Comparison of ENCODE assay signal across 1 cellular context in the genomic region with DNA sequence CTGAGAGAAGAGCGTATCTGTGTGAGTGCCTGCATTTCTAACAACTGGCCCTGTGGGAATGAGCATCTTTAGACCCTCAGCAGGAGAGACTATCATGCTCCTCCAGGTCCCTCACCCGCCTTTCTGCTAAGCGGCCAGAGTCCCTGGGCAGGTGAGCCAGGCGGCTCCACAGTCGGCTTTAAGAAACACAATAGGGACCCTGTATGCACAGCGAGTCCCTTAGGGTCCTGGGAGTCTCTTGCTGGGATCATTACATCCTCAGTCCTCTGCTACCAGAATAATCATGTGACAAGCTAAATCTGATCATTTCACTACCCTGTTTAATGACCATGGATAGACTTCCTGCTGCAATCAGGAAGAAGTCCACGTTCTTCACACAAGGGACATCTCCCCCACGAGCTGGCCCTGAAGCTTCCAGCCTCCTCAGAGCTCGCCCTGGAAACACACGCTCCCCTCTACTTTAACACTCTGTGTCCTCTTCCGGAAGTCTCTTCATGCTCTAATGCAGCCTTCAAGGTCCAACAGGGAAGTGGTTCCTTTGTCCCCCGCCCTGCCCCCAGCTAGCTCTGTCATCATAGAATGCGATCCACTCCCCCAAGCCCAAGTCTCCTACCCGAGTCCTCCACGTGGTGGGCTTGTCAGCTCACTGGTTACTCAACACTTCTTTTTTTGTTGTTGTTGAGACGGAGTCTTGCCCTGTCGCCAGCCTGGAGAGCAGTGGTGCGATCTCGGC.
TF ChIP-seq lines count a peak whose summit lies in the region.

No MANE protein-coding gene starts in this region.

TF ChIP-seq in GM12878, 131 proteins besides CTCF, POLR2A, EP300 and RAD21 (continued from another document and continues in another):
- peak in 1 of 2 experiments; percentile 89; a peak in 2 of 4 replicates for TF ChIP-seq ETV6 (conservative IDR thresholded peaks at IDR 0.05 in 1 of 2, IDR thresholded peaks at IDR 0.05 in 1 of 2; ENCODE audit: borderline replicate concordance in 1 of 2, low read depth in 1 of 2)
- no peak for TF ChIP-seq TCF12 (IDR thresholded peaks at IDR 0.05; ENCODE audit: low read depth, low read length)
- TF ChIP-seq SUZ12 (IDR thresholded peaks at IDR 0.05; ENCODE audit: unreplicated experiment) = no peak
- TF ChIP-seq GATAD2B (conservative IDR thresholded peaks at IDR 0.05; ENCODE audit: low read depth) = no peak
- TF ChIP-seq NFIC (IDR thresholded peaks at IDR 0.05; ENCODE audit: low read depth, low read length) = peak; percentile 41; the same call in 1 of the 2 replicates
- TF ChIP-seq SUPT20H (IDR thresholded peaks at IDR 0.05; ENCODE audit: borderline replicate concordance, control insufficient read depth, low read depth, low read length) = no peak
- TF ChIP-seq LARP7 (IDR thresholded peaks at IDR 0.05) = no peak
- 0 out of 2 replicates have a peak, but pooled peaks have one; percentile 50 for TF ChIP-seq GABPA (IDR thresholded peaks at IDR 0.05; ENCODE audit: low read depth)
- peak; percentile 84; the same call in 1 of the 2 replicates for TF ChIP-seq SPI1 (IDR thresholded peaks at IDR 0.05; ENCODE audit: borderline replicate concordance, insufficient read depth, low read depth, low read length)
- TF ChIP-seq BMI1 (IDR thresholded peaks at IDR 0.05; ENCODE audit: borderline replicate concordance) = no peak
- TF ChIP-seq, protein P1, sequence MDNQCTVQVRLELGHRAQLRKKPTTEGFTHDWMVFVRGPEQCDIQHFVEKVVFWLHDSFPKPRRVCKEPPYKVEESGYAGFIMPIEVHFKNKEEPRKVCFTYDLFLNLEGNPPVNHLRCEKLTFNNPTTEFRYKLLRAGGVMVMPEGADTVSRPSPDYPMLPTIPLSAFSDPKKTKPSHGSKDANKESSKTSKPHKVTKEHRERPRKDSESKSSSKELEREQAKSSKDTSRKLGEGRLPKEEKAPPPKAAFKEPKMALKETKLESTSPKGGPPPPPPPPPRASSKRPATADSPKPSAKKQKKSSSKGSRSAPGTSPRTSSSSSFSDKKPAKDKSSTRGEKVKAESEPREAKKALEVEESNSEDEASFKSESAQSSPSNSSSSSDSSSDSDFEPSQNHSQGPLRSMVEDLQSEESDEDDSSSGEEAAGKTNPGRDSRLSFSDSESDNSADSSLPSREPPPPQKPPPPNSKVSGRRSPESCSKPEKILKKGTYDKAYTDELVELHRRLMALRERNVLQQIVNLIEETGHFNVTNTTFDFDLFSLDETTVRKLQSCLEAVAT (IDR thresholded peaks at IDR 0.05) = 0 out of 2 replicates have a peak, but pooled peaks have one; percentile 45
- TF ChIP-seq, protein P2, sequence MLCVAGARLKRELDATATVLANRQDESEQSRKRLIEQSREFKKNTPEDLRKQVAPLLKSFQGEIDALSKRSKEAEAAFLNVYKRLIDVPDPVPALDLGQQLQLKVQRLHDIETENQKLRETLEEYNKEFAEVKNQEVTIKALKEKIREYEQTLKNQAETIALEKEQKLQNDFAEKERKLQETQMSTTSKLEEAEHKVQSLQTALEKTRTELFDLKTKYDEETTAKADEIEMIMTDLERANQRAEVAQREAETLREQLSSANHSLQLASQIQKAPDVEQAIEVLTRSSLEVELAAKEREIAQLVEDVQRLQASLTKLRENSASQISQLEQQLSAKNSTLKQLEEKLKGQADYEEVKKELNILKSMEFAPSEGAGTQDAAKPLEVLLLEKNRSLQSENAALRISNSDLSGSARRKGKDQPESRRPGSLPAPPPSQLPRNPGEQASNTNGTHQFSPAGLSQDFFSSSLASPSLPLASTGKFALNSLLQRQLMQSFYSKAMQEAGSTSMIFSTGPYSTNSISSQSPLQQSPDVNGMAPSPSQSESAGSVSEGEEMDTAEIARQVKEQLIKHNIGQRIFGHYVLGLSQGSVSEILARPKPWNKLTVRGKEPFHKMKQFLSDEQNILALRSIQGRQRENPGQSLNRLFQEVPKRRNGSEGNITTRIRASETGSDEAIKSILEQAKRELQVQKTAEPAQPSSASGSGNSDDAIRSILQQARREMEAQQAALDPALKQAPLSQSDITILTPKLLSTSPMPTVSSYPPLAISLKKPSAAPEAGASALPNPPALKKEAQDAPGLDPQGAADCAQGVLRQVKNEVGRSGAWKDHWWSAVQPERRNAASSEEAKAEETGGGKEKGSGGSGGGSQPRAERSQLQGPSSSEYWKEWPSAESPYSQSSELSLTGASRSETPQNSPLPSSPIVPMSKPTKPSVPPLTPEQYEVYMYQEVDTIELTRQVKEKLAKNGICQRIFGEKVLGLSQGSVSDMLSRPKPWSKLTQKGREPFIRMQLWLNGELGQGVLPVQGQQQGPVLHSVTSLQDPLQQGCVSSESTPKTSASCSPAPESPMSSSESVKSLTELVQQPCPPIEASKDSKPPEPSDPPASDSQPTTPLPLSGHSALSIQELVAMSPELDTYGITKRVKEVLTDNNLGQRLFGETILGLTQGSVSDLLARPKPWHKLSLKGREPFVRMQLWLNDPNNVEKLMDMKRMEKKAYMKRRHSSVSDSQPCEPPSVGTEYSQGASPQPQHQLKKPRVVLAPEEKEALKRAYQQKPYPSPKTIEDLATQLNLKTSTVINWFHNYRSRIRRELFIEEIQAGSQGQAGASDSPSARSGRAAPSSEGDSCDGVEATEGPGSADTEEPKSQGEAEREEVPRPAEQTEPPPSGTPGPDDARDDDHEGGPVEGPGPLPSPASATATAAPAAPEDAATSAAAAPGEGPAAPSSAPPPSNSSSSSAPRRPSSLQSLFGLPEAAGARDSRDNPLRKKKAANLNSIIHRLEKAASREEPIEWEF (IDR thresholded peaks at IDR 0.05; ENCODE audit: insufficient replicate concordance, low read depth, low read length) = no peak
- TF ChIP-seq YY1 (IDR thresholded peaks at IDR 0.05; ENCODE audit: low read depth, low read length) = no peak
- no peak for TF ChIP-seq MXI1 (IDR thresholded peaks at IDR 0.05; ENCODE audit: low read depth, low read length)
- TF ChIP-seq ZNF24 (IDR thresholded peaks at IDR 0.05) = no peak
- no peak for TF ChIP-seq KAT2A (conservative IDR thresholded peaks at IDR 0.05; ENCODE audit: control insufficient read depth, low read depth, low read length)
- TF ChIP-seq CBFB (IDR thresholded peaks at IDR 0.05; ENCODE audit: low read depth) = no peak
- TF ChIP-seq FOS (IDR thresholded peaks at IDR 0.05; ENCODE audit: borderline replicate concordance, extremely low read depth, insufficient read length) = no peak
- no peak for TF ChIP-seq MYC (IDR thresholded peaks at IDR 0.05; ENCODE audit: insufficient read depth, insufficient read length, insufficient replicate concordance, low read length, severe bottlenecking)
- TF ChIP-seq, protein P3, sequence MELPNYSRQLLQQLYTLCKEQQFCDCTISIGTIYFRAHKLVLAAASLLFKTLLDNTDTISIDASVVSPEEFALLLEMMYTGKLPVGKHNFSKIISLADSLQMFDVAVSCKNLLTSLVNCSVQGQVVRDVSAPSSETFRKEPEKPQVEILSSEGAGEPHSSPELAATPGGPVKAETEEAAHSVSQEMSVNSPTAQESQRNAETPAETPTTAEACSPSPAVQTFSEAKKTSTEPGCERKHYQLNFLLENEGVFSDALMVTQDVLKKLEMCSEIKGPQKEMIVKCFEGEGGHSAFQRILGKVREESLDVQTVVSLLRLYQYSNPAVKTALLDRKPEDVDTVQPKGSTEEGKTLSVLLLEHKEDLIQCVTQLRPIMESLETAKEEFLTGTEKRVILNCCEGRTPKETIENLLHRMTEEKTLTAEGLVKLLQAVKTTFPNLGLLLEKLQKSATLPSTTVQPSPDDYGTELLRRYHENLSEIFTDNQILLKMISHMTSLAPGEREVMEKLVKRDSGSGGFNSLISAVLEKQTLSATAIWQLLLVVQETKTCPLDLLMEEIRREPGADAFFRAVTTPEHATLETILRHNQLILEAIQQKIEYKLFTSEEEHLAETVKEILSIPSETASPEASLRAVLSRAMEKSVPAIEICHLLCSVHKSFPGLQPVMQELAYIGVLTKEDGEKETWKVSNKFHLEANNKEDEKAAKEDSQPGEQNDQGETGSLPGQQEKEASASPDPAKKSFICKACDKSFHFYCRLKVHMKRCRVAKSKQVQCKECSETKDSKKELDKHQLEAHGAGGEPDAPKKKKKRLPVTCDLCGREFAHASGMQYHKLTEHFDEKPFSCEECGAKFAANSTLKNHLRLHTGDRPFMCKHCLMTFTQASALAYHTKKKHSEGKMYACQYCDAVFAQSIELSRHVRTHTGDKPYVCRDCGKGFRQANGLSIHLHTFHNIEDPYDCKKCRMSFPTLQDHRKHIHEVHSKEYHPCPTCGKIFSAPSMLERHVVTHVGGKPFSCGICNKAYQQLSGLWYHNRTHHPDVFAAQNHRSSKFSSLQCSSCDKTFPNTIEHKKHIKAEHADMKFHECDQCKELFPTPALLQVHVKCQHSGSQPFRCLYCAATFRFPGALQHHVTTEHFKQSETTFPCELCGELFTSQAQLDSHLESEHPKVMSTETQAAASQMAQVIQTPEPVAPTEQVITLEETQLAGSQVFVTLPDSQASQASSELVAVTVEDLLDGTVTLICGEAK (IDR thresholded peaks at IDR 0.05; ENCODE audit: borderline replicate concordance) = no peak
- no peak for TF ChIP-seq PAX8 (IDR thresholded peaks at IDR 0.05)
- peak; percentile 89; the same call in 1 of the 2 replicates for TF ChIP-seq PAX5 (IDR thresholded peaks at IDR 0.05; ENCODE audit: borderline replicate concordance, low read depth, low read length)
- TF ChIP-seq, protein P4, sequence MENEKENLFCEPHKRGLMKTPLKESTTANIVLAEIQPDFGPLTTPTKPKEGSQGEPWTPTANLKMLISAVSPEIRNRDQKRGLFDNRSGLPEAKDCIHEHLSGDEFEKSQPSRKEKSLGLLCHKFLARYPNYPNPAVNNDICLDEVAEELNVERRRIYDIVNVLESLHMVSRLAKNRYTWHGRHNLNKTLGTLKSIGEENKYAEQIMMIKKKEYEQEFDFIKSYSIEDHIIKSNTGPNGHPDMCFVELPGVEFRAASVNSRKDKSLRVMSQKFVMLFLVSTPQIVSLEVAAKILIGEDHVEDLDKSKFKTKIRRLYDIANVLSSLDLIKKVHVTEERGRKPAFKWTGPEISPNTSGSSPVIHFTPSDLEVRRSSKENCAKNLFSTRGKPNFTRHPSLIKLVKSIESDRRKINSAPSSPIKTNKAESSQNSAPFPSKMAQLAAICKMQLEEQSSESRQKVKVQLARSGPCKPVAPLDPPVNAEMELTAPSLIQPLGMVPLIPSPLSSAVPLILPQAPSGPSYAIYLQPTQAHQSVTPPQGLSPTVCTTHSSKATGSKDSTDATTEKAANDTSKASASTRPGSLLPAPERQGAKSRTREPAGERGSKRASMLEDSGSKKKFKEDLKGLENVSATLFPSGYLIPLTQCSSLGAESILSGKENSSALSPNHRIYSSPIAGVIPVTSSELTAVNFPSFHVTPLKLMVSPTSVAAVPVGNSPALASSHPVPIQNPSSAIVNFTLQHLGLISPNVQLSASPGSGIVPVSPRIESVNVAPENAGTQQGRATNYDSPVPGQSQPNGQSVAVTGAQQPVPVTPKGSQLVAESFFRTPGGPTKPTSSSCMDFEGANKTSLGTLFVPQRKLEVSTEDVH (IDR thresholded peaks at IDR 0.05; ENCODE audit: low read depth, partially characterized antibody) = no peak
- TF ChIP-seq KLF5 (IDR thresholded peaks at IDR 0.05; ENCODE audit: partially characterized antibody) = no peak
- TF ChIP-seq NR2C1 (IDR thresholded peaks at IDR 0.05) = no peak
- TF ChIP-seq SRF (IDR thresholded peaks at IDR 0.05; ENCODE audit: low read depth in 2 of 2, low read length in 2 of 2) = no peak
- TF ChIP-seq, protein P5, sequence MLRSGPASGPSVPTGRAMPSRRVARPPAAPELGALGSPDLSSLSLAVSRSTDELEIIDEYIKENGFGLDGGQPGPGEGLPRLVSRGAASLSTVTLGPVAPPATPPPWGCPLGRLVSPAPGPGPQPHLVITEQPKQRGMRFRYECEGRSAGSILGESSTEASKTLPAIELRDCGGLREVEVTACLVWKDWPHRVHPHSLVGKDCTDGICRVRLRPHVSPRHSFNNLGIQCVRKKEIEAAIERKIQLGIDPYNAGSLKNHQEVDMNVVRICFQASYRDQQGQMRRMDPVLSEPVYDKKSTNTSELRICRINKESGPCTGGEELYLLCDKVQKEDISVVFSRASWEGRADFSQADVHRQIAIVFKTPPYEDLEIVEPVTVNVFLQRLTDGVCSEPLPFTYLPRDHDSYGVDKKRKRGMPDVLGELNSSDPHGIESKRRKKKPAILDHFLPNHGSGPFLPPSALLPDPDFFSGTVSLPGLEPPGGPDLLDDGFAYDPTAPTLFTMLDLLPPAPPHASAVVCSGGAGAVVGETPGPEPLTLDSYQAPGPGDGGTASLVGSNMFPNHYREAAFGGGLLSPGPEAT (IDR thresholded peaks at IDR 0.05; ENCODE audit: low read depth) = no peak
- TF ChIP-seq POLR2AphosphoS5 (IDR thresholded peaks at IDR 0.05; ENCODE audit: low read length) = peak; percentile 43; the same call in 1 of the 2 replicates
- no peak for TF ChIP-seq YBX1 (IDR thresholded peaks at IDR 0.05)
- TF ChIP-seq, protein P6, sequence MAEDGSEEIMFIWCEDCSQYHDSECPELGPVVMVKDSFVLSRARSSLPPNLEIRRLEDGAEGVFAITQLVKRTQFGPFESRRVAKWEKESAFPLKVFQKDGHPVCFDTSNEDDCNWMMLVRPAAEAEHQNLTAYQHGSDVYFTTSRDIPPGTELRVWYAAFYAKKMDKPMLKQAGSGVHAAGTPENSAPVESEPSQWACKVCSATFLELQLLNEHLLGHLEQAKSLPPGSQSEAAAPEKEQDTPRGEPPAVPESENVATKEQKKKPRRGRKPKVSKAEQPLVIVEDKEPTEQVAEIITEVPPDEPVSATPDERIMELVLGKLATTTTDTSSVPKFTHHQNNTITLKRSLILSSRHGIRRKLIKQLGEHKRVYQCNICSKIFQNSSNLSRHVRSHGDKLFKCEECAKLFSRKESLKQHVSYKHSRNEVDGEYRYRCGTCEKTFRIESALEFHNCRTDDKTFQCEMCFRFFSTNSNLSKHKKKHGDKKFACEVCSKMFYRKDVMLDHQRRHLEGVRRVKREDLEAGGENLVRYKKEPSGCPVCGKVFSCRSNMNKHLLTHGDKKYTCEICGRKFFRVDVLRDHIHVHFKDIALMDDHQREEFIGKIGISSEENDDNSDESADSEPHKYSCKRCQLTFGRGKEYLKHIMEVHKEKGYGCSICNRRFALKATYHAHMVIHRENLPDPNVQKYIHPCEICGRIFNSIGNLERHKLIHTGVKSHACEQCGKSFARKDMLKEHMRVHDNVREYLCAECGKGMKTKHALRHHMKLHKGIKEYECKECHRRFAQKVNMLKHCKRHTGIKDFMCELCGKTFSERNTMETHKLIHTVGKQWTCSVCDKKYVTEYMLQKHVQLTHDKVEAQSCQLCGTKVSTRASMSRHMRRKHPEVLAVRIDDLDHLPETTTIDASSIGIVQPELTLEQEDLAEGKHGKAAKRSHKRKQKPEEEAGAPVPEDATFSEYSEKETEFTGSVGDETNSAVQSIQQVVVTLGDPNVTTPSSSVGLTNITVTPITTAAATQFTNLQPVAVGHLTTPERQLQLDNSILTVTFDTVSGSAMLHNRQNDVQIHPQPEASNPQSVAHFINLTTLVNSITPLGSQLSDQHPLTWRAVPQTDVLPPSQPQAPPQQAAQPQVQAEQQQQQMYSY (CRISPR knock-in tag; IDR thresholded peaks at IDR 0.05) = no peak
- TF ChIP-seq MTA3 (IDR thresholded peaks at IDR 0.05; ENCODE audit: borderline replicate concordance, low read length) = peak; percentile 31; the same call in 1 of the 2 replicates
- TF ChIP-seq MEF2B (IDR thresholded peaks at IDR 0.05; ENCODE audit: partially characterized antibody, poor library complexity, severe bottlenecking) = no peak
- TF ChIP-seq IKZF1 (conservative IDR thresholded peaks at IDR 0.05) = peak; percentile 63
